23 cellular contexts compared by ENCODE assay signal in genomic region chr3:55673764-55674163, GRCh38.
DNase-seq lines count a peak whose midpoint lies in the region; FAIRE-seq and TF ChIP-seq lines count a peak whose summit lies in the region.
"Had no signal": no experiment of that assay in that cellular context is flagged by ENCODE, and none has a peak within 500 bp of the region (broad histone marks: within the 10 kb centered on the region; RNA-seq: fewer than 3 reads in every experiment).

No MANE protein-coding gene starts in this region.

- no peaks in the 10 kb centered on the region for H3K4me1 Mint-ChIP-seq in neural crest cell
- H3K4me1 Mint-ChIP-seq: CD4-positive, alpha-beta memory T cell had no signal

- H3K18ac ChIP-seq in H1 (ENCODE audit: extremely low read depth, low read length): peak overlapping the region; percentile 16; the same call in 1 of the 2 replicates

- 0 out of 2 replicates have a peak overlapping the region, but pooled peaks have one; percentile 12 for H2BK5ac ChIP-seq in H1 (ENCODE audit: low read depth, low read length)

- no TSS peak for BruUV-seq in PC-9 (replicated peaks; lab: Mats Ljungman, UMichigan)

- no peak for DNase-seq in GM12891 (ENCODE audit: insufficient read length, low spot score)
- peak; percentile 18 for DNase-seq in MM.1S
- DNase-seq in H1 (ENCODE audit: low read depth in 1 of 2, low spot score in 2 of 2): no peak
- no peak for DNase-seq in neural crest cell (ENCODE audit: low read depth, low spot score)
- no peak for DNase-seq in foreskin fibroblast
- DNase-seq in NCI-H748 (lab: John Stamatoyannopoulos, UW; ENCODE audit: unreplicated experiment): no peak
- DNase-seq in DMS 273 (lab: John Stamatoyannopoulos, UW; ENCODE audit: unreplicated experiment): no peak
- no peak for DNase-seq in PC-9
- DNase-seq: C1 segment of cervical spinal cord; Caco-2; CD4-positive, alpha-beta memory T cell; DMS79 treated with DMSO at 0.1 percent for 48 hours; GF-D8; H7; NCI-H1105 treated with DMSO at 0.1 percent for 48 hours; NCI-H146; NCI-H2029; NCI-H446; NCI-H524 treated with DMSO at 0.1 percent for 48 hours had no signal

- peak overlapping the region; percentile 52 for H3K27ac Mint-ChIP-seq in neural crest cell (ENCODE audit: unreplicated experiment)
- H3K27ac Mint-ChIP-seq: CD4-positive, alpha-beta memory T cell had no signal

- TF ChIP-seq CTCF in MM.1S (IDR thresholded peaks at IDR 0.05; ENCODE audit: low read length) (no peak), H1 (IDR thresholded peaks at IDR 0.05; ENCODE audit: control extremely low read depth in 1 of 3, insufficient read depth in 1 of 3, low read depth in 1 of 3, low read length in 3 of 3) (no peak), neural crest cell (conservative IDR thresholded peaks at IDR 0.05) (no peak), foreskin fibroblast (IDR thresholded peaks at IDR 0.05; ENCODE audit: low read depth, low read length) (no peak), PC-9 (conservative IDR thresholded peaks at IDR 0.05) (no peak)

- CTCF ChIA-PET in H1 (lab: Charles Lee; ENCODE audit: partially characterized antibody) (interaction anchor here (1.0 to 2.2 kb wide), 4 partner anchors 13 to 36 kb away, joined by 3 to 9 read pairs (median 4); no protein-coding TSS in a partner anchor), PC-9 (lab: Charles Lee) (no interaction called here)

- H3K4me3 ChIP-seq in MM.1S (ENCODE audit: low read length) (no peak overlapping the region), H1 (ENCODE audit: extremely low read depth in 1 of 4, insufficient read depth in 2 of 4, low read depth in 3 of 4, low read length in 4 of 4) (no peak overlapping the region), foreskin fibroblast (ENCODE audit: low read depth in 1 of 2, low read length in 2 of 2) (no peak overlapping the region), PC-9 (no peak overlapping the region)
- H3K4me3 ChIP-seq: K562 had no signal

- intact Hi-C loops in PC-9 (cut with micrococcal nuclease; ENCODE audit: unreplicated experiment): no loop called here

- H2BK20ac ChIP-seq in H1 (ENCODE audit: low read length): no peak overlapping the region

- H2BK120ac ChIP-seq in H1 (replicated peaks; ENCODE audit: low read depth, low read length): no peak overlapping the region

- peaks cover 2% of the 10 kb centered on the region for H3K9me3 Mint-ChIP-seq in neural crest cell

- no peaks in the 10 kb centered on the region for H3K23me2 ChIP-seq in H1 (ENCODE audit: low read depth, low read length)

- WGBS in H1 (ENCODE audit: extremely low coverage in 1 of 2, insufficient coverage in 1 of 2, insufficient read length in 1 of 2, insufficient replicate concordance in 2 of 2, low coverage in 1 of 2, low lambda C conversion rate in 2 of 2, missing lambda C conversion rate in 1 of 2), 2 experiments: 76% methylated on average over 6 of the region's 6 CpGs; no CpG with 5 or more reads in 1 of the 2 experiments

- H3K79me1 ChIP-seq in H1 (ENCODE audit: low read depth, low read length): no peaks in the 10 kb centered on the region

- H3K23ac ChIP-seq in H1 (ENCODE audit: insufficient read length): no peak overlapping the region

- peak; percentile 65 for FAIRE-seq in GM12891 (lab: Jason Lieb, UNC)
- no peak for FAIRE-seq in H1 (lab: Jason Lieb, UNC)
- FAIRE-seq: A204.1, HepG2, K562, RCC 7860 had no signal

- no peak overlapping the region for H4K5ac ChIP-seq in H1 (ENCODE audit: insufficient read length, low read depth, low read length)

- H3K9ac ChIP-seq in MM.1S (ENCODE audit: low read length) (no peak overlapping the region), H1 (replicated peaks in 1 of 4; ENCODE audit: extremely low read depth in 1 of 4, low read depth in 3 of 4, low read length in 3 of 4) (no peak overlapping the region)

- no peak overlapping the region for H2BK15ac ChIP-seq in H1 (ENCODE audit: low read length)

- TF ChIP-seq POLR2A in GM12891 (IDR thresholded peaks at IDR 0.05; ENCODE audit: low read depth, low read length) (no peak), H1 (IDR thresholded peaks at IDR 0.05; ENCODE audit: control extremely low read depth in 1 of 2, low read depth in 2 of 2, low read length in 2 of 2) (no peak)

- H3K4ac ChIP-seq in H1 (replicated peaks; ENCODE audit: insufficient read length, low read depth, low read length): no peak overlapping the region

- no peak overlapping the region for H2AFZ ChIP-seq in MM.1S (ENCODE audit: low read length)
- H2AFZ ChIP-seq in H1 (ENCODE audit: low read length): no peak overlapping the region
- no peak overlapping the region for H2AFZ ChIP-seq in PC-9

- no peaks in the 10 kb centered on the region for H3K27me3 Mint-ChIP-seq in neural crest cell (ENCODE audit: low read depth)
- H3K27me3 Mint-ChIP-seq: CD4-positive, alpha-beta memory T cell had no signal

- no peak overlapping the region for H2BK12ac ChIP-seq in H1 (ENCODE audit: low read depth, low read length)

- H3K14ac ChIP-seq in H1 (ENCODE audit: insufficient read length): no peak overlapping the region

- POLR2A ChIA-PET in H1 (lab: Charles Lee; ENCODE audit: partially characterized antibody) (interaction anchor here (1.7 kb wide), 1 partner anchor 10 kb away, joined by 3 read pairs; no protein-coding TSS in a partner anchor), PC-9 (lab: Charles Lee; ENCODE audit: unreplicated experiment) (no interaction called here)

- H3K4me2 ChIP-seq in MM.1S (ENCODE audit: low read depth, low read length) (no peak overlapping the region), H1 (ENCODE audit: insufficient read depth in 1 of 2, low read depth in 2 of 2, low read length in 2 of 2) (no peak overlapping the region), PC-9 (no peak overlapping the region)

- H3K4me1 ChIP-seq in MM.1S (ENCODE audit: low read length): peaks cover 21% of the 10 kb centered on the region
- H3K4me1 ChIP-seq in H1 (replicated peaks in 1 of 4; ENCODE audit: control insufficient read depth in 3 of 4, insufficient read depth in 4 of 4, low read length in 3 of 4): peaks cover 0 to 3% (median 0%) of the 10 kb centered on the region in 4 experiments; a peak in 1 of 7 replicates
- H3K4me1 ChIP-seq in PC-9 (replicated peaks; ENCODE audit: insufficient read depth): peaks cover 8% of the 10 kb centered on the region
- H3K4me1 ChIP-seq: Caco-2 had no signal

- H3K27me3 ChIP-seq in MM.1S (replicated peaks; ENCODE audit: insufficient read depth, low read length): no peaks in the 10 kb centered on the region
- no peaks in the 10 kb centered on the region for H3K27me3 ChIP-seq in H1 (replicated peaks in 1 of 4; ENCODE audit: control insufficient read depth in 3 of 4, extremely low read depth in 1 of 4, insufficient read depth in 3 of 4, low read length in 3 of 4)
- H3K27me3 ChIP-seq in PC-9 (ENCODE audit: insufficient read depth, low read depth): no peaks in the 10 kb centered on the region

- no peaks in the 10 kb centered on the region for H3K9me2 ChIP-seq in MM.1S (replicated peaks; ENCODE audit: insufficient read depth, low read length)
- H3K9me2 ChIP-seq in PC-9 (ENCODE audit: insufficient read depth): no peaks in the 10 kb centered on the region

- no peak overlapping the region for H3K27ac ChIP-seq in MM.1S (ENCODE audit: low read length)
- no peak overlapping the region for H3K27ac ChIP-seq in H1 (ENCODE audit: low read depth, low read length)
- no peak overlapping the region for H3K27ac ChIP-seq in PC-9

- no peak overlapping the region for H3K56ac ChIP-seq in H1 (replicated peaks; ENCODE audit: insufficient read length, low read depth, low read length)

- H3K36me3 ChIP-seq in MM.1S (replicated peaks; ENCODE audit: insufficient read depth, low read length): no peaks in the 10 kb centered on the region
- no peaks in the 10 kb centered on the region for H3K36me3 ChIP-seq in H1 (ENCODE audit: control insufficient read depth in 2 of 4, insufficient read depth in 4 of 4, low read length in 3 of 4)
- no peaks in the 10 kb centered on the region for H3K36me3 ChIP-seq in PC-9 (ENCODE audit: low read depth)

- no peak overlapping the region for H4K8ac ChIP-seq in H1 (ENCODE audit: extremely low read depth, insufficient read depth, low read length)

- no peak overlapping the region; the same call in 1 of the 2 replicates for H2AK5ac ChIP-seq in H1 (ENCODE audit: low read depth, low read length)

- H3K36me3 Mint-ChIP-seq in neural crest cell (ENCODE audit: low read depth): no peaks in the 10 kb centered on the region
- H3K36me3 Mint-ChIP-seq: CD4-positive, alpha-beta memory T cell had no signal

- H4K91ac ChIP-seq in H1 (replicated peaks; ENCODE audit: insufficient read length, low read length): no peak overlapping the region

- H3K9me3 ChIP-seq in MM.1S (replicated peaks; ENCODE audit: insufficient read depth, low read length) (no peaks in the 10 kb centered on the region), H1 (ENCODE audit: insufficient read depth in 2 of 2, low read depth in 1 of 2, low read length in 1 of 2) (no peaks in the 10 kb centered on the region), PC-9 (ENCODE audit: insufficient read depth, low read depth) (no peaks in the 10 kb centered on the region; the same call in 1 of the 2 replicates)
- H3K9me3 ChIP-seq: Caco-2 had no signal

- no peak overlapping the region for H3K4me3 Mint-ChIP-seq in neural crest cell
- H3K4me3 Mint-ChIP-seq: CD4-positive, alpha-beta memory T cell had no signal

- H3F3A ChIP-seq in MM.1S (ENCODE audit: insufficient read depth, low read length) (no peaks in the 10 kb centered on the region), PC-9 (ENCODE audit: insufficient read depth, low read depth) (no peaks in the 10 kb centered on the region)

- no peak for TF ChIP-seq RAD21 in H1 (IDR thresholded peaks at IDR 0.05 in 1 of 2, conservative IDR thresholded peaks at IDR 0.05 in 1 of 2; ENCODE audit: low read depth in 2 of 2, low read length in 2 of 2)

- TF ChIP-seq EP300 in H1 (IDR thresholded peaks at IDR 0.05; ENCODE audit: borderline replicate concordance in 1 of 2, low read depth in 2 of 2, low read length in 2 of 2): no peak

- H3K79me2 ChIP-seq in MM.1S (ENCODE audit: low read length) (no peaks in the 10 kb centered on the region), H1 (ENCODE audit: control insufficient read depth in 1 of 2, insufficient read depth in 2 of 2, low read length in 2 of 2) (no peaks in the 10 kb centered on the region), PC-9 (ENCODE audit: low read depth) (no peaks in the 10 kb centered on the region)

- H4K20me1 ChIP-seq in MM.1S (ENCODE audit: insufficient read depth, low read length) (no peaks in the 10 kb centered on the region), H1 (replicated peaks in 1 of 2; ENCODE audit: control insufficient read depth in 1 of 2, insufficient read depth in 2 of 2, low read length in 2 of 2) (no peaks in the 10 kb centered on the region), PC-9 (ENCODE audit: insufficient read depth) (no peaks in the 10 kb centered on the region)

TF ChIP-seq in GM12891, 5 proteins besides CTCF, POLR2A, EP300 and RAD21 (continues in another document):
- TF ChIP-seq POU2F2 (IDR thresholded peaks at IDR 0.05; ENCODE audit: low read depth, low read length): no peak
- TF ChIP-seq TAF1 (IDR thresholded peaks at IDR 0.05; ENCODE audit: low read depth, low read length): no peak
- TF ChIP-seq POLR2AphosphoS5 (IDR thresholded peaks at IDR 0.05; ENCODE audit: low read depth, low read length): no peak

TF ChIP-seq in H1, 55 proteins besides CTCF, POLR2A, EP300 and RAD21 (continues in another document):
- TF ChIP-seq RXRA (IDR thresholded peaks at IDR 0.05; ENCODE audit: insufficient read depth, low read depth, low read length) (no peak), MAFK (IDR thresholded peaks at IDR 0.05; ENCODE audit: low read depth, low read length) (peak; percentile 57; the same call in 1 of the 2 replicates)
